21 cellular contexts compared by ENCODE assay signal in genomic region chr15:92471263-92471662, GRCh38.
"Had no signal": no experiment of that assay in that cellular context is flagged by ENCODE, and none has a peak within 500 bp of the region (broad histone marks: within the 10 kb centered on the region; RNA-seq: fewer than 3 reads in every experiment).

No MANE protein-coding gene starts in this region.

- H3K4me3 Mint-ChIP-seq: T-cell had no signal

- H3K4me2 ChIP-seq: SK-N-SH had no signal

- H3K9me3 Mint-ChIP-seq: T-cell had no signal

- H3K9me2 ChIP-seq: SK-N-SH had no signal

- H3K36me3 Mint-ChIP-seq: T-cell had no signal

- H3K9ac ChIP-seq: SK-N-SH had no signal

- H3K9me3 ChIP-seq: SK-N-SH had no signal

- DNase-seq: IMR-90, Kasumi-1, KG1, MV-4-11, NCI-H1048, NCI-H1105, NCI-H1417, NCI-H1436 treated with DMSO at 0.1 percent for 48 hours, NCI-H1694, NCI-H187 treated with DMSO at 0.1 percent for 48 hours, NCI-H2029 treated with DMSO at 0.1 percent for 48 hours, NCI-H2171 treated with DMSO at 0.1 percent for 48 hours, NCI-H524, NCI-H526 treated with DMSO at 0.1 percent for 48 hours, NCI-H774, RPMI8226, SHP77, SK-N-SH, SW 1271, T-cell had no signal

- H3K4me1 Mint-ChIP-seq: T-cell had no signal

- H3K27ac Mint-ChIP-seq: T-cell had no signal

- ATAC-seq: HepG2, T-cell had no signal
